Comparison of ENCODE assay signal across 25 cellular contexts in genomic region chr19:45141203-45141900, GRCh38. TPM values are rescaled to one million over a fixed set of nuclear protein-coding genes. Genes with fewer than 3 reads are reported as not detected.
"Had no signal": no experiment of that assay in that cellular context is flagged by ENCODE, and none has a peak within 500 bp of the region (broad histone marks: within the 10 kb centered on the region; RNA-seq: fewer than 3 reads in every experiment).

No MANE protein-coding gene starts in this region.

- H3K9me3 ChIP-seq: esophagus squamous epithelium, gastroesophageal sphincter, left ventricle myocardium inferior, ovary, stomach, thoracic aorta, transverse colon had no signal

- H3K27ac Mint-ChIP-seq: immature natural killer cell; natural killer cell treated with Interleukin-12 subunit alpha and Interleukin-12 subunit beta and Interleukin-15 and Interleukin-18, amount 100 ng/mL, for 72 hours had no signal

- H3K27me3 Mint-ChIP-seq: dendritic cell treated with granulocyte-macrophage colony-stimulating factor and Interleukin-4, amounts not matched to agents 40 ng/mL and 50 ng/mL, for 4 days; natural killer cell treated with Interleukin-12 subunit alpha and Interleukin-12 subunit beta and Interleukin-15 and Interleukin-18, amount 100 ng/mL, for 72 hours had no signal

- H3K4me3 ChIP-seq: esophagus squamous epithelium, gastroesophageal sphincter, left ventricle myocardium inferior, lung, ovary, stomach, thoracic aorta, transverse colon had no signal

- H3K36me3 ChIP-seq: ovary had no signal

- H3K36me3 Mint-ChIP-seq: natural killer cell treated with Interleukin-12 subunit alpha and Interleukin-12 subunit beta and Interleukin-15 and Interleukin-18, amount 100 ng/mL, for 72 hours had no signal

- DNase-seq: esophagus squamous epithelium; foreskin fibroblast; glutamatergic neuron; immature natural killer cell; left cardiac atrium; left ventricle myocardium inferior; mesenchymal stem cell; midbrain; ovary; right cardiac atrium; small intestine; stimulated activated CD4-positive, alpha-beta T cell treated with anti-CD3 and anti-CD28 coated beads, Interleukin-12 subunit alpha, Interleukin-12 subunit beta, amount 100 ng/mL, for 4 hours; stimulated activated naive CD4-positive, alpha-beta T cell; stomach; substantia nigra; transverse colon had no signal

- H3K9me3 Mint-ChIP-seq: dendritic cell treated with granulocyte-macrophage colony-stimulating factor and Interleukin-4, amounts not matched to agents 40 ng/mL and 50 ng/mL, for 4 days; immature natural killer cell; natural killer cell treated with Interleukin-12 subunit alpha and Interleukin-12 subunit beta and Interleukin-15 and Interleukin-18, amount 100 ng/mL, for 72 hours had no signal

- H3K27me3 ChIP-seq: esophagus squamous epithelium, gastroesophageal sphincter, ovary, stomach, transverse colon had no signal

- H3K27ac ChIP-seq: esophagus squamous epithelium, gastroesophageal sphincter, left ventricle myocardium inferior, ovary, stomach, thoracic aorta, transverse colon had no signal

- H3K4me3 Mint-ChIP-seq: dendritic cell treated with granulocyte-macrophage colony-stimulating factor and Interleukin-4, amounts not matched to agents 40 ng/mL and 50 ng/mL, for 4 days; immature natural killer cell; natural killer cell treated with Interleukin-12 subunit alpha and Interleukin-12 subunit beta and Interleukin-15 and Interleukin-18, amount 100 ng/mL, for 72 hours had no signal

- FAIRE-seq: colon, keratinocyte, small intestine had no signal

RNA-seq across cellular contexts. Expression of gene NKPD1, which starts 19.4 kb away (rescaled TPM):
- total RNA-seq: epithelial cell of proximal tubule, posterior vena cava, stomach had no signal
